ENCODE assay signal across 25 cellular contexts in the genomic region with DNA sequence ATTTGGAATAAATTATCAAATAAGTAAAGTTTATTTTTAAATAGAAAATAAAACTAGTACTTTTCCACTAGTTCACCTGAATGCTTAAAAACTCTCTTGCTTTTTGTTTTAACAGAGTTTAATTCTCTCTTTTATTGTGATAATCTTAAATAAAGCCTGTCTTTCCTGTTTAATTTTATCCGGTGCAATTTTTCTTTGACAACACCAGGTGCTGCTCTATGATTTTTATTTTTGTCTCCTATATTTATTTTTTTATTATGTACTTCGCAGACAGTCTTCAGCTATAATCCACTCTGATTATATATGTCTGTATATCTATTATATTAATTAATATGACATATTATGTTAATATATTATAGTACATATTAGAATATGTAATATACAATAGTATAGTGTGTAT.
DNase-seq lines count a peak whose midpoint lies in the region; ATAC-seq and TF ChIP-seq lines count a peak whose summit lies in the region.
"Had no signal": no experiment of that assay in that cellular context is flagged by ENCODE, and none has a peak within 500 bp of the region (broad histone marks: within the 10 kb centered on the region; RNA-seq: fewer than 3 reads in every experiment).

No MANE protein-coding gene starts in this region.

- TF ChIP-seq CTCF in C4-2B (conservative IDR thresholded peaks at IDR 0.05) (peak; percentile 53), LNCAP (IDR thresholded peaks at IDR 0.05) (peak; percentile 73), VCaP (conservative IDR thresholded peaks at IDR 0.05) (peak; percentile 43), neural crest cell (conservative IDR thresholded peaks at IDR 0.05) (peak; percentile 22), foreskin fibroblast (IDR thresholded peaks at IDR 0.05; ENCODE audit: low read depth, low read length) (no peak)

- H3K27ac Mint-ChIP-seq in neural crest cell (ENCODE audit: unreplicated experiment): no peak overlapping the region
- H3K27ac Mint-ChIP-seq: B cell had no signal

- H3K4me3 Mint-ChIP-seq in neural crest cell: no peak overlapping the region
- H3K4me3 Mint-ChIP-seq: B cell had no signal

- no peak overlapping the region for H3K27ac ChIP-seq in C4-2B
- H3K27ac ChIP-seq in VCaP: no peak overlapping the region
- H3K27ac ChIP-seq: A549, SK-N-MC had no signal

- H3K27me3 Mint-ChIP-seq in neural crest cell (ENCODE audit: low read depth): no peaks in the 10 kb centered on the region
- H3K27me3 Mint-ChIP-seq: B cell had no signal

- H3K4me1 Mint-ChIP-seq in neural crest cell: no peaks in the 10 kb centered on the region
- H3K4me1 Mint-ChIP-seq: B cell had no signal

- H3K36me3 Mint-ChIP-seq in neural crest cell (ENCODE audit: low read depth): no peaks in the 10 kb centered on the region

- H3K4me3 ChIP-seq in foreskin fibroblast (ENCODE audit: low read depth in 1 of 2, low read length in 2 of 2): no peak overlapping the region
- H3K4me3 ChIP-seq: A549, SK-N-MC had no signal

- H3K9me3 Mint-ChIP-seq in neural crest cell: no peaks in the 10 kb centered on the region

- DNase-seq in neural crest cell (ENCODE audit: low read depth, low spot score) (no peak), foreskin fibroblast (no peak), GM03348 (ENCODE audit: low spot score) (no peak)
- DNase-seq: DND-41; GOT3; HCEC 1CT; KBM-7; NCI-H1105; NCI-H146; NCI-H2029; NCI-H226; NCI-H510A treated with DMSO at 0.1 percent for 48 hours; NCI-H748 treated with DMSO at 0.1 percent for 48 hours; NK-92 treated with Interleukin-12 subunit alpha and Interleukin-12 subunit beta, amount 100 ng/mL, for 24 hours; SHP77 treated with DMSO at 0.1 percent for 48 hours; SW 1271 had no signal

- ATAC-seq in HG03280 (IDR thresholded peaks at IDR 0.05; ENCODE audit: unreplicated experiment): no peak
- ATAC-seq in GM21381 (IDR thresholded peaks at IDR 0.05; ENCODE audit: unreplicated experiment): no peak
- ATAC-seq: A549, HepG2 had no signal
